19 cellular contexts compared by ENCODE assay signal in the genomic region with DNA sequence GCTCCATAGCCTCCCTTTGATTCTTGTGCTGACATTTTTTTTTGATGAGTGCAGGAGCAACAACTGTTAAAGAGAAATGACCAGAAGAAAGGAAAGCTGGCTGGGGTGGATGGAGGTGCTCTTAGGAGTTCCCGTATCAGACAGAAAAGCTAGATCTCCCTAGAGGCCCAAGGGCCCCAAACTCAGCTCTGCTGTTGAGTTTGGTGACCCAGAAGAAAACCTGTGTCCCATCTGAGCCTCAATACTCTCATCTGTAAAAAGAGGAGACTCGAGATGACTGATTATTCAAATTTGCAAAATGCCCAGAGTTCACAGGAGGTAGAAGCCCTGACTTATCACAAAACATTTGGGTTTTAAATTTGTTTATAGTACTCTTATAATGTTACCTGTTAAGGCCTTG.
DNase-seq lines count a peak whose midpoint lies in the region; ATAC-seq and TF ChIP-seq lines count a peak whose summit lies in the region.
"Had no signal": no experiment of that assay in that cellular context is flagged by ENCODE, and none has a peak within 500 bp of the region (broad histone marks: within the 10 kb centered on the region; RNA-seq: fewer than 3 reads in every experiment).

No MANE protein-coding gene starts in this region.

- peak overlapping the region; percentile 48 for H3K4me2 ChIP-seq in skeletal muscle satellite cell (ENCODE audit: low read length)
- H3K4me2 ChIP-seq: SK-N-SH had no signal

- H3K27me3 ChIP-seq in SJCRH30, result no peaks in the 10 kb centered on the region
- H3K27me3 ChIP-seq in skeletal muscle satellite cell (ENCODE audit: control insufficient read depth, insufficient read depth, low read length), result no peaks in the 10 kb centered on the region

- no peak for TF ChIP-seq CTCF in chondrocyte (IDR thresholded peaks at IDR 0.05)

- H3K27ac Mint-ChIP-seq in chondrocyte (ENCODE audit: unreplicated experiment), result no peak overlapping the region
- H3K27ac Mint-ChIP-seq: CD4-positive, alpha-beta T cell had no signal

- no peak overlapping the region for H3K4me3 Mint-ChIP-seq in chondrocyte (ENCODE audit: unreplicated experiment)
- H3K4me3 Mint-ChIP-seq: CD4-positive, alpha-beta T cell had no signal

- intact Hi-C loops in sciatic nerve (cut with DNase I), result no loop called here

- H3K9me3 Mint-ChIP-seq in chondrocyte (ENCODE audit: low read depth), result no peaks in the 10 kb centered on the region
- H3K9me3 Mint-ChIP-seq: CD4-positive, alpha-beta T cell had no signal

- H3K27ac ChIP-seq in SJCRH30, result peak overlapping the region; percentile 27

- H3K4me1 ChIP-seq in SJCRH30 (peaks cover 20% of the 10 kb centered on the region), skeletal muscle satellite cell (ENCODE audit: control insufficient read depth, insufficient read depth, low read length) (peaks cover 28% of the 10 kb centered on the region)

- no peak overlapping the region for H3K9ac ChIP-seq in skeletal muscle satellite cell (ENCODE audit: low read depth, low read length)
- H3K9ac ChIP-seq: SK-N-SH had no signal

- no peaks in the 10 kb centered on the region for H3K9me3 ChIP-seq in SJCRH30 (replicated peaks)
- H3K9me3 ChIP-seq in skeletal muscle satellite cell (replicated peaks; ENCODE audit: low read length), result no peaks in the 10 kb centered on the region
- H3K9me3 ChIP-seq: SK-N-SH had no signal

- DNase-seq in SJCRH30 (no peak), NOMO-1 treated with DMSO at 0.1 percent for 48 hours (lab: John Stamatoyannopoulos, UW; ENCODE audit: unreplicated experiment) (no peak), chondrocyte (ENCODE audit: low spot score) (no peak), sciatic nerve (ENCODE audit: low spot score) (no peak)
- DNase-seq: ACHN; CD4-positive, alpha-beta T cell; Kasumi-1; MM.1S; NCI-H1105; NCI-H1694; NCI-H510A treated with DMSO at 0.1 percent for 48 hours; NCI-H82; Right ventricle myocardium superior; SK-N-SH had no signal

- H3K36me3 Mint-ChIP-seq in chondrocyte (ENCODE audit: low read depth), result no peaks in the 10 kb centered on the region

- H3K4me1 Mint-ChIP-seq in chondrocyte (ENCODE audit: low read depth), result peaks cover 25% of the 10 kb centered on the region

- H3K36me3 ChIP-seq in SJCRH30, result no peaks in the 10 kb centered on the region
- no peaks in the 10 kb centered on the region for H3K36me3 ChIP-seq in skeletal muscle satellite cell (ENCODE audit: insufficient read depth, low read length)

- ATAC-seq in GM18861 (IDR thresholded peaks at IDR 0.05; ENCODE audit: unreplicated experiment), result peak; percentile 60
- ATAC-seq in HG02759 (IDR thresholded peaks at IDR 0.05; ENCODE audit: unreplicated experiment), result peak; percentile 37
- ATAC-seq in sciatic nerve, result no peak
- no peak for ATAC-seq in HG03108 (IDR thresholded peaks at IDR 0.05; ENCODE audit: unreplicated experiment)
- ATAC-seq: Panc1 had no signal

- H3K4me3 ChIP-seq in SJCRH30 (no peak overlapping the region), skeletal muscle satellite cell (ENCODE audit: low read length) (no peak overlapping the region)

- H3K27me3 Mint-ChIP-seq in chondrocyte (ENCODE audit: low read depth), result no peaks in the 10 kb centered on the region
- H3K27me3 Mint-ChIP-seq: CD4-positive, alpha-beta T cell had no signal

Comparison
In these comparisons a context has a peak if more than half of its experiments do, and no peak if none do; other contexts are left out.
1. ATAC-seq: peak in GM18861 (single experiment) and HG02759 (single experiment); none in sciatic nerve (single experiment) and HG03108 (single experiment).